8 cellular contexts compared by ENCODE assay signal in genomic region chr11:76626921-76627391, GRCh38. TPM values are rescaled to one million over a fixed set of nuclear protein-coding genes. Genes with fewer than 3 reads are reported as not detected.
DNase-seq lines count a peak whose midpoint lies in the region; ATAC-seq and TF ChIP-seq lines count a peak whose summit lies in the region.

No MANE protein-coding gene starts in this region.

- H3K9ac ChIP-seq in IMR-90 (ENCODE audit: low read depth, low read length), result no peak overlapping the region

- no peak overlapping the region for H3K27ac ChIP-seq in IMR-90 (ENCODE audit: insufficient read depth, low read length)

- TF ChIP-seq POLR2A in IMR-90 (IDR thresholded peaks at IDR 0.05; ENCODE audit: low read depth, low read length), result no peak

- ATAC-seq in GM21526 (IDR thresholded peaks at IDR 0.05; ENCODE audit: low FRiP score, unreplicated experiment), result peak; percentile 78
- ATAC-seq in IMR-90 (ENCODE audit: low read depth), result no peak
- ATAC-seq in activated T-cell treated with anti-CD3 and anti-CD28 coated beads, Interleukin-2, amount 50 U/mL, for 4 hours, result peak; percentile 38 to 58

- H2BK120ac ChIP-seq in IMR-90 (ENCODE audit: low read depth, low read length), result no peak overlapping the region

- POLR2A ChIA-PET in IMR-90 (lab: Charles Lee; ENCODE audit: unreplicated experiment), result no interaction called here

- DNase-seq in GM12865 (ENCODE audit: low read depth), result peak; percentile 93
- DNase-seq in IMR-90, result peak; percentile 29
- DNase-seq in activated T-cell treated with anti-CD3 and anti-CD28 coated beads, Interleukin-2, amount 50 U/mL, for 4 hours, result no peak
- DNase-seq in stimulated activated CD4-positive, alpha-beta T cell treated with anti-CD3 and anti-CD28 coated beads, Interleukin-4, amount 100 ng/mL, for 1 hour, result peak; percentile 15
- DNase-seq in central memory CD4-positive, alpha-beta T cell, result no peak
- DNase-seq in HUDEP-2 (lab: John Stamatoyannopoulos, UW; ENCODE audit: unreplicated experiment in 76 of 76), result no peak
- DNase-seq in HuH-7 (ENCODE audit: low spot score), result no peak

- peaks cover 24% of the 10 kb centered on the region for H3K4me1 ChIP-seq in IMR-90 (ENCODE audit: control insufficient read depth, insufficient read depth, low read length)

- no peak overlapping the region for H3K4ac ChIP-seq in IMR-90 (ENCODE audit: low read depth, low read length)

- peaks cover 12% of the 10 kb centered on the region; the same call in 1 of the 2 replicates for H3K9me1 ChIP-seq in IMR-90 (ENCODE audit: insufficient read depth, low read length)

- intact Hi-C loops in IMR-90 (cut with micrococcal nuclease), result no loop called here

- H4K8ac ChIP-seq in IMR-90 (ENCODE audit: low read depth in 2 of 2, low read length in 2 of 2), result no peak overlapping the region

- no peak overlapping the region; the same call in 1 of the 2 replicates for H3K56ac ChIP-seq in IMR-90 (ENCODE audit: extremely low read depth, insufficient read depth, low read length)

- no peaks in the 10 kb centered on the region for H3K36me3 ChIP-seq in IMR-90 (ENCODE audit: control insufficient read depth, insufficient read depth, low read length)

- no peak overlapping the region for H3K18ac ChIP-seq in IMR-90 (ENCODE audit: low read depth, low read length)

- no peaks in the 10 kb centered on the region for H3K27me3 ChIP-seq in IMR-90 (ENCODE audit: control insufficient read depth, insufficient read depth, low read length)

- no peak overlapping the region for H3K23ac ChIP-seq in IMR-90 (ENCODE audit: low read depth, low read length)

- CTCF ChIA-PET in IMR-90 (lab: Yijun Ruan, JAX), result interaction anchor here (1.0 kb wide), 1 partner anchor 29 kb away, joined by 3 read pairs; no protein-coding TSS in a partner anchor

- H3K4me3 ChIP-seq in GM12865 (ENCODE audit: low read depth, low read length), result no peak overlapping the region
- H3K4me3 ChIP-seq in IMR-90 (ENCODE audit: insufficient read depth, low read depth, low read length), result no peak overlapping the region

- H2BK20ac ChIP-seq in IMR-90 (ENCODE audit: low read depth, low read length), result no peak overlapping the region

- H4K91ac ChIP-seq in IMR-90 (ENCODE audit: insufficient read depth, low read depth, low read length), result no peak overlapping the region

- no peak overlapping the region for H3K4me3 Mint-ChIP-seq in activated T-cell treated with anti-CD3 and anti-CD28 coated beads, Interleukin-2, amount 50 U/mL, for 4 hours

- peaks cover 10% of the 10 kb centered on the region for H3K9me3 Mint-ChIP-seq in activated T-cell treated with anti-CD3 and anti-CD28 coated beads, Interleukin-2, amount 50 U/mL, for 4 hours

- in situ Hi-C loops in IMR-90 (cut with MboI; ENCODE audit: low sequenced_read_pairs), result no loop called here

- H3K36me3 Mint-ChIP-seq in activated T-cell treated with anti-CD3 and anti-CD28 coated beads, Interleukin-2, amount 50 U/mL, for 4 hours (ENCODE audit: insufficient read depth), result peaks cover 4% of the 10 kb centered on the region

- TF ChIP-seq CTCF in GM12865 (IDR thresholded peaks at IDR 0.05; ENCODE audit: insufficient read depth, low read depth, low read length, missing control alignments), result no peak
- no peak for TF ChIP-seq CTCF in IMR-90 (conservative IDR thresholded peaks at IDR 0.05; ENCODE audit: low read depth, low read length)

- no peak overlapping the region for H2BK5ac ChIP-seq in IMR-90 (ENCODE audit: low read depth, low read length, poor library complexity, severe bottlenecking)

- H2AK5ac ChIP-seq in IMR-90 (ENCODE audit: low read depth, low read length), result peak overlapping the region; percentile 24; the same call in 1 of the 2 replicates

- peaks cover 6% of the 10 kb centered on the region for H3K9me3 ChIP-seq in IMR-90 (ENCODE audit: control insufficient read depth, insufficient read depth, low read length)

- no peaks in the 10 kb centered on the region for H3K27me3 Mint-ChIP-seq in activated T-cell treated with anti-CD3 and anti-CD28 coated beads, Interleukin-2, amount 50 U/mL, for 4 hours (ENCODE audit: low read depth)

- no peak overlapping the region for H3K14ac ChIP-seq in IMR-90 (replicated peaks; ENCODE audit: low read depth, low read length)

- WGBS in IMR-90 (ENCODE audit: extremely low coverage in 2 of 2, insufficient read length in 1 of 2), 2 experiments, result no CpG with 5 or more reads among the region's 6 CpGs

- no peaks in the 10 kb centered on the region for H3K79me1 ChIP-seq in IMR-90 (ENCODE audit: low read depth in 1 of 2, low read length in 2 of 2)

- peaks cover 35% of the 10 kb centered on the region for H3K4me1 Mint-ChIP-seq in activated T-cell treated with anti-CD3 and anti-CD28 coated beads, Interleukin-2, amount 50 U/mL, for 4 hours (ENCODE audit: low read depth)

- H3K4me2 ChIP-seq in IMR-90 (ENCODE audit: low read depth, low read length), result no peak overlapping the region

- H2BK15ac ChIP-seq in IMR-90 (ENCODE audit: low read depth, low read length), result no peak overlapping the region

- H4K5ac ChIP-seq in IMR-90 (ENCODE audit: low read depth, low read length), result no peak overlapping the region

- no peaks in the 10 kb centered on the region for H4K20me1 ChIP-seq in IMR-90 (ENCODE audit: insufficient read depth, low read length)

- no peak for TF ChIP-seq RAD21 in IMR-90 (IDR thresholded peaks at IDR 0.05; ENCODE audit: low read length)

- H2AFZ ChIP-seq in IMR-90 (replicated peaks; ENCODE audit: low read length, poor library complexity), result no peak overlapping the region

- dilution Hi-C loops in IMR-90 (cut with HindIII; ENCODE audit: low sequenced_read_pairs, unreplicated experiment), result no loop called here

- no peak overlapping the region for H2AK9ac ChIP-seq in IMR-90 (replicated peaks; ENCODE audit: low read depth, low read length, poor library complexity)

- BruUV-seq in IMR-90 (replicated peaks; lab: Mats Ljungman, UMichigan), result no TSS peak

TF ChIP-seq in IMR-90, 13 proteins besides CTCF, POLR2A, EP300 and RAD21:
- TF ChIP-seq MAFK (IDR thresholded peaks at IDR 0.05; ENCODE audit: low read depth, low read length), result no peak
- TF ChIP-seq CEBPB (IDR thresholded peaks at IDR 0.05; ENCODE audit: low read depth, low read length), result no peak
- no peak for TF ChIP-seq ELK1 (IDR thresholded peaks at IDR 0.05; ENCODE audit: borderline replicate concordance, low read depth, low read length)

RNA-seq across cellular contexts. Expression of gene LRRC32, which starts 43.6 kb away (rescaled TPM):
- 4.2 and 5.2 TPM in 2 replicates for total RNA-seq in IMR-90 (2012; rRNA removed)
- 13.0 and 13.7 TPM in 2 replicates for polyA plus RNA-seq in IMR-90 (2012; rRNA removed)
- 10.9 and 20.1 TPM in 2 replicates for polyA plus RNA-seq in IMR-90 (2012; cell fraction: cytosol; rRNA removed)
- polyA plus RNA-seq in IMR-90 (2012; cell fraction: nucleus; rRNA removed; ENCODE audit: low replicate concordance), result 8.8 and 12.9 TPM in 2 replicates
- total RNA-seq in activated T-cell treated with anti-CD3 and anti-CD28 coated beads, Interleukin-2, amount 50 U/mL, for 4 hours, result 1 to 10 TPM; 4.6 to 5.8 (median 4.6) TPM

Comparison
In these comparisons a context has a peak if more than half of its experiments do, and no peak if none do; other contexts are left out.
1. DNase-seq: peak in GM12865 (single experiment), IMR-90 (single experiment) and stimulated activated CD4-positive, alpha-beta T cell treated with anti-CD3 and anti-CD28 coated beads, Interleukin-4, amount 100 ng/mL, for 1 hour (single experiment); none in activated T-cell treated with anti-CD3 and anti-CD28 coated beads, Interleukin-2, amount 50 U/mL, for 4 hours (single experiment), central memory CD4-positive, alpha-beta T cell (single experiment), HUDEP-2 (0 of 76) and HuH-7 (single experiment).